ENCODE assay signal across 1 cellular context in genomic region chr17:34351041-34351575, GRCh38.
TF ChIP-seq lines count a peak whose summit lies in the region.

No MANE protein-coding gene starts in this region.

TF ChIP-seq in IMR-90, 13 proteins besides CTCF, POLR2A, EP300 and RAD21 (continued from another document):
- TF ChIP-seq RCOR1 (IDR thresholded peaks at IDR 0.05; ENCODE audit: insufficient replicate concordance, low read length), result no peak
- TF ChIP-seq SMC3 (IDR thresholded peaks at IDR 0.05; ENCODE audit: low read depth, low read length), result no peak
- TF ChIP-seq MXI1 (IDR thresholded peaks at IDR 0.05; ENCODE audit: borderline replicate concordance, low read depth, low read length), result no peak
- TF ChIP-seq, protein P1, sequence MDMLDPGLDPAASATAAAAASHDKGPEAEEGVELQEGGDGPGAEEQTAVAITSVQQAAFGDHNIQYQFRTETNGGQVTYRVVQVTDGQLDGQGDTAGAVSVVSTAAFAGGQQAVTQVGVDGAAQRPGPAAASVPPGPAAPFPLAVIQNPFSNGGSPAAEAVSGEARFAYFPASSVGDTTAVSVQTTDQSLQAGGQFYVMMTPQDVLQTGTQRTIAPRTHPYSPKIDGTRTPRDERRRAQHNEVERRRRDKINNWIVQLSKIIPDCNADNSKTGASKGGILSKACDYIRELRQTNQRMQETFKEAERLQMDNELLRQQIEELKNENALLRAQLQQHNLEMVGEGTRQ (IDR thresholded peaks at IDR 0.05; ENCODE audit: low read depth, low read length), result no peak
- no peak for TF ChIP-seq RFX5 (IDR thresholded peaks at IDR 0.05; ENCODE audit: low read depth, low read length)
- TF ChIP-seq CEBPB (IDR thresholded peaks at IDR 0.05; ENCODE audit: low read depth, low read length), result no peak
TF ChIP-seq in IMR-90: peak in this region for 0.
